ENCODE assay signal across 2 cellular contexts in genomic region chr4:112559053-112559452, GRCh38.
TF ChIP-seq lines count a peak whose summit lies in the region.

No MANE protein-coding gene starts in this region.

TF ChIP-seq in HepG2, 621 proteins besides CTCF, POLR2A, EP300 and RAD21:
- TF ChIP-seq ZFP41 (CRISPR knock-in tag; IDR thresholded peaks at IDR 0.05; ENCODE audit: borderline replicate concordance) (no peak), NFE2L2 (IDR thresholded peaks at IDR 0.05; ENCODE audit: low read length) (no peak), AHR (CRISPR knock-in tag; IDR thresholded peaks at IDR 0.05) (no peak), ZNF121 (CRISPR knock-in tag; IDR thresholded peaks at IDR 0.05) (peak; percentile 61; the same call in 1 of the 2 replicates)
- TF ChIP-seq, protein P1, sequence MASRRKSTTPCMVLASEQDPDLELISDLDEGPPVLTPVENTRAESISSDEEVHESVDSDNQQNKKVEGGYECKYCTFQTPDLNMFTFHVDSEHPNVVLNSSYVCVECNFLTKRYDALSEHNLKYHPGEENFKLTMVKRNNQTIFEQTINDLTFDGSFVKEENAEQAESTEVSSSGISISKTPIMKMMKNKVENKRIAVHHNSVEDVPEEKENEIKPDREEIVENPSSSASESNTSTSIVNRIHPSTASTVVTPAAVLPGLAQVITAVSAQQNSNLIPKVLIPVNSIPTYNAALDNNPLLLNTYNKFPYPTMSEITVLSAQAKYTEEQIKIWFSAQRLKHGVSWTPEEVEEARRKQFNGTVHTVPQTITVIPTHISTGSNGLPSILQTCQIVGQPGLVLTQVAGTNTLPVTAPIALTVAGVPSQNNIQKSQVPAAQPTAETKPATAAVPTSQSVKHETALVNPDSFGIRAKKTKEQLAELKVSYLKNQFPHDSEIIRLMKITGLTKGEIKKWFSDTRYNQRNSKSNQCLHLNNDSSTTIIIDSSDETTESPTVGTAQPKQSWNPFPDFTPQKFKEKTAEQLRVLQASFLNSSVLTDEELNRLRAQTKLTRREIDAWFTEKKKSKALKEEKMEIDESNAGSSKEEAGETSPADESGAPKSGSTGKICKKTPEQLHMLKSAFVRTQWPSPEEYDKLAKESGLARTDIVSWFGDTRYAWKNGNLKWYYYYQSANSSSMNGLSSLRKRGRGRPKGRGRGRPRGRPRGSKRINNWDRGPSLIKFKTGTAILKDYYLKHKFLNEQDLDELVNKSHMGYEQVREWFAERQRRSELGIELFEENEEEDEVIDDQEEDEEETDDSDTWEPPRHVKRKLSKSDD (CRISPR knock-in tag; IDR thresholded peaks at IDR 0.05; ENCODE audit: low read depth), result no peak

TF ChIP-seq in GM12878, 131 proteins besides CTCF, POLR2A, EP300 and RAD21:
- TF ChIP-seq SP1 (IDR thresholded peaks at IDR 0.05; ENCODE audit: low read depth, low read length) (no peak), YY1 (IDR thresholded peaks at IDR 0.05; ENCODE audit: low read depth, low read length) (no peak), BRCA1 (IDR thresholded peaks at IDR 0.05; ENCODE audit: low read depth, low read length) (no peak), FOXM1 (IDR thresholded peaks at IDR 0.05; ENCODE audit: low read depth, low read length) (no peak), PRDM15 (CRISPR knock-in tag; IDR thresholded peaks at IDR 0.05) (no peak), IKZF2 (IDR thresholded peaks at IDR 0.05) (no peak), JUNB (IDR thresholded peaks at IDR 0.05) (no peak)
- TF ChIP-seq, protein P2, sequence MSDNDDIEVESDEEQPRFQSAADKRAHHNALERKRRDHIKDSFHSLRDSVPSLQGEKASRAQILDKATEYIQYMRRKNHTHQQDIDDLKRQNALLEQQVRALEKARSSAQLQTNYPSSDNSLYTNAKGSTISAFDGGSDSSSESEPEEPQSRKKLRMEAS (IDR thresholded peaks at IDR 0.05; ENCODE audit: low read depth, low read length), result no peak
TF ChIP-seq in GM12878: peak in this region for 0.
